8 cellular contexts compared by ENCODE assay signal in the genomic region with DNA sequence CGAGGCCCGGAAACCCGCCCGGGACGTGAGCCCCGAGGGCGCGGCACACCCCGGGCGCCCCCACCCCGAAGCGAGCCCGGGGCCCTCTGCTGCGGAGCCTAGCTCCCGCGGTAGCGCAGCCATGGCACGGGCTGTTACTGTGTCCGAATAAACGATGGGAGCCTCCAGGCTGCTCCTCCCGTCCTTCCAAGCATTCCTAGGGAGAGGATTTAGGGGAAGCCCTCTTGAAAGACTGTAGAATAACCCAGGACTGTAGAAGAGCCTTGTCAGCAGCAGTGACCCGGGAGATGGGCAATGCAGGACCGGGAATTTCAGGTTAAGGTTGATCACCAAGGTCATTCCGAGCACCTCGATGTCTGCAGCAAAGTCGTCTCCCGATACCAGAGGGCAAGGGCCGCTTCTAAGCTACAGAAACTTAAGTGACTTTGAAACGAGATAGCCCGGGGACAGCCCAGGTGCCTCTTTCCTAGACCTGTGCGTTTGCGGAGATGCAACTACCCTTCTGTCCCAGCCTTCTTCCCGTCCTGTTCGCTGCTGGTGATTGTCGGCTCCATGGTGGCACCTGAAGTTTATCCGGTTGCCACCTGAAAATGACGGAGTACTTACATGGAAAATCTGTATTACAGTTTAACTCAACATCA. TPM values are rescaled to one million over a fixed set of nuclear protein-coding genes. Genes with fewer than 3 reads are reported as not detected.
A peak's percentile ranks its signal among the peaks of the same experiment; 100 is the strongest.
DNase-seq lines count a peak whose midpoint lies in the region; ATAC-seq and TF ChIP-seq lines count a peak whose summit lies in the region.

No MANE protein-coding gene starts in this region.

- peaks cover 5% of the 10 kb centered on the region; the same call in 1 of the 2 replicates for H3F3A ChIP-seq in DOHH2 (ENCODE audit: control insufficient read depth, insufficient read depth)

- H3K9me3 ChIP-seq in DOHH2 (ENCODE audit: control insufficient read depth, insufficient read depth, low read length), result no peaks in the 10 kb centered on the region
- no peaks in the 10 kb centered on the region for H3K9me3 ChIP-seq in T-helper 17 cell (ENCODE audit: control insufficient read depth, low read length, poor library complexity, severe bottlenecking)
- no peaks in the 10 kb centered on the region for H3K9me3 ChIP-seq in mononuclear cell (ENCODE audit: low read depth, low read length)
- H3K9me3 ChIP-seq in testis, result no peaks in the 10 kb centered on the region

- WGBS in testis, 2 donors, result 0 to 2% methylated on average over 13 to 37 of the region's 37 CpGs

- H4K20me1 ChIP-seq in DOHH2 (ENCODE audit: control insufficient read depth, insufficient read depth, low read depth, low read length), result peaks cover 5% of the 10 kb centered on the region; the same call in 1 of the 2 replicates

- no peaks in the 10 kb centered on the region for H3K9me2 ChIP-seq in DOHH2 (replicated peaks; ENCODE audit: control insufficient read depth, low read length)

- peaks cover 31% of the 10 kb centered on the region for H3K4me1 Mint-ChIP-seq in T-helper 17 cell

- intact Hi-C loops in testis (cut with DNase I; ENCODE audit: low total_unique reads), result no loop called here

- peaks cover 38% of the 10 kb centered on the region for H3K79me2 ChIP-seq in DOHH2 (ENCODE audit: control insufficient read depth, low read length)

- H3K4me1 ChIP-seq in DOHH2 (ENCODE audit: control insufficient read depth, low read length) (peaks cover 21% of the 10 kb centered on the region), mononuclear cell (ENCODE audit: insufficient read depth, low read length) (peaks cover 25% of the 10 kb centered on the region), testis (peaks cover 4% of the 10 kb centered on the region)

- H3K27ac Mint-ChIP-seq in T-helper 17 cell, result peak overlapping the region; percentile 91

- H3K27me3 Mint-ChIP-seq in T-helper 17 cell, result no peaks in the 10 kb centered on the region

- TF ChIP-seq CTCF in DOHH2 (IDR thresholded peaks at IDR 0.05; ENCODE audit: low read depth, low read length, poor library complexity, severe bottlenecking) (peak; percentile 14), testis (IDR thresholded peaks at IDR 0.05) (no peak), omental fat pad (IDR thresholded peaks at IDR 0.05) (no peak)

- H3K27me3 ChIP-seq in DOHH2 (ENCODE audit: control insufficient read depth, low read length), result peaks cover 8% of the 10 kb centered on the region
- no peaks in the 10 kb centered on the region for H3K27me3 ChIP-seq in mononuclear cell (ENCODE audit: insufficient read depth, low read length)
- H3K27me3 ChIP-seq in testis, result no peaks in the 10 kb centered on the region

- peak in 1 of 3 donors; percentile 12 for DNase-seq in T-helper 17 cell
- DNase-seq in testis, result peak; percentile 34
- DNase-seq in omental fat pad (ENCODE audit: low spot score), result no peak

- peak; percentile 2 for ATAC-seq in HG02798 (IDR thresholded peaks at IDR 0.05; ENCODE audit: poor library complexity, unreplicated experiment)
- ATAC-seq in T-helper 17 cell, result peak; percentile 8
- no peak for ATAC-seq in omental fat pad (ENCODE audit: low FRiP score)
- ATAC-seq in HG03039 (IDR thresholded peaks at IDR 0.05; ENCODE audit: unreplicated experiment), result no peak

- no peak for TF ChIP-seq POLR2A in testis (IDR thresholded peaks at IDR 0.05)

- peak overlapping the region; percentile 95 for H3K4me3 Mint-ChIP-seq in T-helper 17 cell

- H3K36me3 ChIP-seq in DOHH2 (ENCODE audit: control insufficient read depth, low read length) (no peaks in the 10 kb centered on the region), testis (ENCODE audit: low read depth, missing control alignments) (no peaks in the 10 kb centered on the region)

- no peaks in the 10 kb centered on the region for H3K36me3 Mint-ChIP-seq in T-helper 17 cell (ENCODE audit: low read depth)

- peak overlapping the region; percentile 91 for H3K4me2 ChIP-seq in DOHH2 (ENCODE audit: low read length)

- H3K4me3 ChIP-seq in DOHH2 (ENCODE audit: low read length) (peak overlapping the region; percentile 91), mononuclear cell (ENCODE audit: low read length) (peak overlapping the region; percentile 67), testis (peak overlapping the region; percentile 77 to 78)

- peak overlapping the region; percentile 16; the same call in 1 of the 2 replicates for H3K27ac ChIP-seq in DOHH2 (ENCODE audit: low read depth, low read length)
- peak overlapping the region; percentile 87 for H3K27ac ChIP-seq in cingulate gyrus (ENCODE audit: low read depth, low read length)
- peak overlapping the region; percentile 31 to 81 for H3K27ac ChIP-seq in testis

RNA-seq across cellular contexts. Expression of a gene that starts 0.7 kb away (rescaled TPM):
- total RNA-seq in T-helper 17 cell (10 to 100 TPM; 50.6 to 58.4 TPM), mononuclear cell (69.7 TPM), testis (10 to 100 TPM; 24.3 to 35.5 TPM), omental fat pad (10 to 100 TPM; 45.5 to 81.6 (median 65.5) TPM)
- polyA plus RNA-seq in testis (ENCODE audit: insufficient read depth, low read depth, low replicate concordance), result 11.7 TPM

RNA-seq across cellular contexts. Expression of a gene that starts 39.4 kb away (rescaled TPM):
- 100 to 1,000 TPM; 111 to 147 TPM for total RNA-seq in T-helper 17 cell
- 160 TPM for total RNA-seq in mononuclear cell
- 100 to 1,000 TPM; 114 to 139 TPM for total RNA-seq in testis
- 162 TPM for polyA plus RNA-seq in testis (ENCODE audit: insufficient read depth, low read depth, low replicate concordance)
- 100 to 1,000 TPM; 105 to 144 (median 131) TPM for total RNA-seq in omental fat pad

Comparison
In these comparisons a context has a peak if more than half of its experiments do, and no peak if none do; other contexts are left out.
1. H3K27ac ChIP-seq: peak in every context shown above with its lines; median percentile 87 in cingulate gyrus; 56 in testis; 16 in DOHH2.
2. ATAC-seq: peak in HG02798 (single experiment) and T-helper 17 cell (single experiment); none in omental fat pad (single experiment) and HG03039 (single experiment).
3. Peak in every context shown above with its lines, with median percentiles within 50 percentile points of each other: H3K4me3 ChIP-seq.